In genomic region chr6:119209452-119210205, GRCh38 we compare ENCODE assay signal across 11 cellular contexts.
DNase-seq lines count a peak whose midpoint lies in the region; ATAC-seq and TF ChIP-seq lines count a peak whose summit lies in the region.
"Had no signal": no experiment of that assay in that cellular context is flagged by ENCODE, and none has a peak within 500 bp of the region (broad histone marks: within the 10 kb centered on the region; RNA-seq: fewer than 3 reads in every experiment).

No MANE protein-coding gene starts in this region.

- TF ChIP-seq CTCF in Loucy (conservative IDR thresholded peaks at IDR 0.05; ENCODE audit: low read length) (no peak), adrenal gland (IDR thresholded peaks at IDR 0.05) (no peak)

- intact Hi-C loops in adrenal gland (cut with DNase I): no loop called here

- H3K9me3 ChIP-seq in Loucy (ENCODE audit: insufficient read depth, low read depth, low read length): no peaks in the 10 kb centered on the region
- no peaks in the 10 kb centered on the region for H3K9me3 ChIP-seq in adrenal gland (replicated peaks in 1 of 3)

- H2AFZ ChIP-seq in Loucy (ENCODE audit: low read length): no peak overlapping the region

- peaks cover 46% of the 10 kb centered on the region for H3K4me1 ChIP-seq in Loucy (ENCODE audit: insufficient read depth, low read length, poor library complexity, severe bottlenecking)
- no peaks in the 10 kb centered on the region for H3K4me1 ChIP-seq in adrenal gland (replicated peaks in 1 of 2)

- peak overlapping the region; percentile 8 for H3K4me2 ChIP-seq in Loucy (ENCODE audit: low read depth, low read length, poor library complexity, severe bottlenecking)

- H4K20me1 ChIP-seq in Loucy (ENCODE audit: insufficient read depth, low read length, poor library complexity, severe bottlenecking): no peaks in the 10 kb centered on the region

- H3K9ac ChIP-seq in Loucy (ENCODE audit: low read depth, low read length, poor library complexity, severe bottlenecking): no peak overlapping the region

- no peak for TF ChIP-seq POLR2A in adrenal gland (IDR thresholded peaks at IDR 0.05)

- H3K9me2 ChIP-seq in Loucy (replicated peaks; ENCODE audit: low read depth, low read length): no peaks in the 10 kb centered on the region

- no peak for DNase-seq in left lobe of liver (ENCODE audit: low spot score)
- no peak for DNase-seq in activated naive CD4-positive, alpha-beta T cell treated with anti-CD3 and anti-CD28 coated beads, Interleukin-2, amount 50 U/mL, for 16 hours
- DNase-seq in adrenal gland: no peak
- DNase-seq in activated CD4-positive, alpha-beta T cell treated with anti-CD3 and anti-CD28 coated beads for 48 hours: no peak
- DNase-seq: effector memory CD4-positive, alpha-beta T cell; KG1; NCI-H2171 had no signal

- peak; percentile 48 for ATAC-seq in GM18517 (IDR thresholded peaks at IDR 0.05; ENCODE audit: unreplicated experiment)
- ATAC-seq in HG02623 (IDR thresholded peaks at IDR 0.05; ENCODE audit: unreplicated experiment): peak; percentile 71
- peak; percentile 94 for ATAC-seq in left lobe of liver
- no peak for ATAC-seq in HG03097 (IDR thresholded peaks at IDR 0.05; ENCODE audit: low FRiP score, unreplicated experiment)

- no peaks in the 10 kb centered on the region for H3F3A ChIP-seq in Loucy (ENCODE audit: low read depth)

- no peaks in the 10 kb centered on the region for H3K36me3 ChIP-seq in Loucy (ENCODE audit: insufficient read depth, low read length)
- H3K36me3 ChIP-seq in adrenal gland (replicated peaks in 1 of 2): no peaks in the 10 kb centered on the region

- H3K27me3 ChIP-seq in Loucy (ENCODE audit: insufficient read depth, low read length, poor library complexity, severe bottlenecking) (no peaks in the 10 kb centered on the region), adrenal gland (no peaks in the 10 kb centered on the region)

- H3K4me3 ChIP-seq in Loucy (ENCODE audit: low read length, poor library complexity, severe bottlenecking) (no peak overlapping the region), adrenal gland (no peak overlapping the region)

- no peak overlapping the region for H3K27ac ChIP-seq in adrenal gland

- WGBS in adrenal gland, 4 donors: 67 to 82% (median 70%) methylated on average over 11 of the region's 11 CpGs

- no peaks in the 10 kb centered on the region for H3K79me2 ChIP-seq in Loucy (ENCODE audit: insufficient read depth, low read length)
